In the genomic region with DNA sequence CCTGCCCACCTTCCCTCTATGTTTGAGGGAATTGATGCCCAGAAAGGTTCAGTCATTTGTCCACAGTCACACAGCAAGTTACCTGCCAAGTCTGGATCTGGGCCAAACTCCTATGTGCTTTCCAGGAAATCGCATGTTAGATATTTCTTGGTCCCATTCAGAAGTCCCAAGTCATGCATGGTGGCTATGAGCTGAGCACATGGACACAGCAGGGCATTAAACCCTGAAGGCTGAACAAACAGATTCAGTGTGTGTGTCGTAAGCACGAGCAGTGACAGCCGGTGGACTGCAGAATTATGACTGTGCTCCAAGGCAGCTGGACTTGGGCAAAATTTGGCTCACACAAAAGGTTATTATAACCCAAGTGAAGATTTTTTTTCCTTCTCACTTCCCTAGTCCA, we compare ENCODE assay signal across 10 cellular contexts. TPM values are rescaled to one million over a fixed set of nuclear protein-coding genes. Genes with fewer than 3 reads are reported as not detected.
DNase-seq lines count a peak whose midpoint lies in the region; ATAC-seq, FAIRE-seq and TF ChIP-seq lines count a peak whose summit lies in the region.
"Had no signal": no experiment of that assay in that cellular context is flagged by ENCODE, and none has a peak within 500 bp of the region (broad histone marks: within the 10 kb centered on the region; RNA-seq: fewer than 3 reads in every experiment).

No MANE protein-coding gene starts in this region.

- TF ChIP-seq POLR2A in A549 (IDR thresholded peaks at IDR 0.05; ENCODE audit: low read length): no peak
- no peak for TF ChIP-seq POLR2A in HepG2 (IDR thresholded peaks at IDR 0.05; ENCODE audit: insufficient read depth in 1 of 2, low read depth in 2 of 2, low read length in 2 of 2)

- ATAC-seq in A549 (peak; percentile 73 to 86), HepG2 (peak; percentile 76), GM21381 (IDR thresholded peaks at IDR 0.05; ENCODE audit: unreplicated experiment) (no peak), GM18858 (IDR thresholded peaks at IDR 0.05; ENCODE audit: unreplicated experiment) (no peak)

- H3K36me3 ChIP-seq in HepG2 (replicated peaks in 1 of 2; ENCODE audit: control insufficient read depth in 1 of 2, insufficient read depth in 2 of 2, low read length in 2 of 2): no peaks in the 10 kb centered on the region

- H3K4me2 ChIP-seq in A549 (peak overlapping the region; percentile 34), HepG2 (ENCODE audit: low read depth, low read length) (no peak overlapping the region)

- H3K79me2 ChIP-seq in HepG2 (ENCODE audit: insufficient read depth, low read length): no peaks in the 10 kb centered on the region

- TF ChIP-seq CTCF in A549 (IDR thresholded peaks at IDR 0.05) (no peak), HepG2 (CRISPR knock-in tag; IDR thresholded peaks at IDR 0.05) (no peak)

- H4K20me1 ChIP-seq in HepG2 (ENCODE audit: insufficient read depth, low read length): no peaks in the 10 kb centered on the region

- WGBS in A549 (ENCODE audit: missing lambda C conversion rate): 27% methylated on average over 4 of the region's 4 CpGs
- 0% methylated on average over 4 of the region's 4 CpGs for WGBS in HepG2 (ENCODE audit: low lambda C conversion rate)

- in situ Hi-C loops in HepG2 (cut with HindIII; ENCODE audit: extremely low pct_ligation_motif_present, low pct_unique_long_range_greater_than_20kb): no loop called here

- peaks cover 5 to 24% of the 10 kb centered on the region in 2 experiments; a peak in 3 of 5 replicates for H3K27me3 ChIP-seq in HepG2 (ENCODE audit: control insufficient read depth in 1 of 2, insufficient read depth in 2 of 2, low read length in 2 of 2)

- CTCF ChIA-PET in A549 (lab: Yijun Ruan, JAX) (interaction anchor here (1.3 to 1.4 kb wide), 2 partner anchors 9 to 70 kb away, joined by 3 to 4 read pairs; no protein-coding TSS in a partner anchor), HepG2 (lab: Yijun Ruan, JAX; ENCODE audit: low intra/inter-chr PET ratio, low total read pairs) (no interaction called here)

- H3K9me3 ChIP-seq in A549 (no peaks in the 10 kb centered on the region), HepG2 (ENCODE audit: low read length) (no peaks in the 10 kb centered on the region)

- H3K4me1 ChIP-seq in A549 (peaks cover 14% of the 10 kb centered on the region), HepG2 (ENCODE audit: insufficient read depth, low read length) (peaks cover 11% of the 10 kb centered on the region)

- no peak for TF ChIP-seq RAD21 in A549 (conservative IDR thresholded peaks at IDR 0.05 in 1 of 2, IDR thresholded peaks at IDR 0.05 in 1 of 2)
- TF ChIP-seq RAD21 in Ishikawa (IDR thresholded peaks at IDR 0.05; ENCODE audit: low read depth): no peak
- TF ChIP-seq RAD21 in HepG2 (CRISPR knock-in tag; IDR thresholded peaks at IDR 0.05): no peak

- H3K27ac ChIP-seq in A549: peak overlapping the region; percentile 18 to 32; a peak in 4 of 6 replicates
- no peak overlapping the region for H3K27ac ChIP-seq in HepG2 (ENCODE audit: extremely low read length, insufficient read depth, low read length)

- H3K4me3 ChIP-seq in A549 (no peak overlapping the region), HepG2 (replicated peaks in 1 of 3; ENCODE audit: insufficient read depth in 1 of 3, low read depth in 2 of 3, low read length in 3 of 3) (no peak overlapping the region)

- no peak overlapping the region for H3K9ac ChIP-seq in HepG2 (ENCODE audit: insufficient read depth, low read depth, low read length)

- DNase-seq in A549 (ENCODE audit: low read depth in 1 of 2, low spot score in 1 of 2) (peak in 1 of 2 experiments; percentile 70), amniotic stem cell (lab: John Stamatoyannopoulos, UW) (peak; percentile 34), HepG2 (ENCODE audit: low spot score) (peak; percentile 44), NCI-H2171 treated with DMSO at 0.1 percent for 48 hours (lab: John Stamatoyannopoulos, UW) (no peak)
- DNase-seq in activated CD4-positive, alpha-beta T cell treated with anti-CD3 and anti-CD28 coated beads for 48 hours: no peak
- DNase-seq: CD4-positive, alpha-beta memory T cell; NCI-H187 treated with DMSO at 0.1 percent for 48 hours had no signal

- H2AFZ ChIP-seq in HepG2 (ENCODE audit: low read length): no peak overlapping the region

- POLR2A ChIA-PET in A549 (lab: Yijun Ruan, JAX) (interaction anchor here (1.6 kb wide), 1 partner anchor 11 kb away, joined by 10 read pairs; a partner anchor contains a TSS), HepG2 (lab: Yijun Ruan, JAX) (interaction anchor here (0.9 kb wide), 1 partner anchor 11 kb away, joined by 3 read pairs; a partner anchor contains a TSS)

- intact Hi-C loops in HepG2 (cut with micrococcal nuclease; ENCODE audit: unreplicated experiment): no loop called here

- FAIRE-seq in A549 (lab: Jason Lieb, UNC) (no peak), HepG2 (lab: Jason Lieb, UNC) (no peak)

- TF ChIP-seq EP300 in A549 (IDR thresholded peaks at IDR 0.05): no peak
- TF ChIP-seq EP300 in Ishikawa (IDR thresholded peaks at IDR 0.05; ENCODE audit: borderline replicate concordance): no peak
- no peak for TF ChIP-seq EP300 in HepG2 (IDR thresholded peaks at IDR 0.05; ENCODE audit: low read depth in 2 of 2, low read length in 2 of 2)
- no peak for TF ChIP-seq EP300 in HepG2 (CRISPR knock-in tag; IDR thresholded peaks at IDR 0.05; ENCODE audit: borderline replicate concordance)

- no TSS peak for BruUV-seq in HepG2 (replicated peaks; lab: Mats Ljungman, UMichigan)

TF ChIP-seq in A549, 52 proteins besides CTCF, POLR2A, EP300 and RAD21 (continues in another document):
- TF ChIP-seq, protein P1, sequence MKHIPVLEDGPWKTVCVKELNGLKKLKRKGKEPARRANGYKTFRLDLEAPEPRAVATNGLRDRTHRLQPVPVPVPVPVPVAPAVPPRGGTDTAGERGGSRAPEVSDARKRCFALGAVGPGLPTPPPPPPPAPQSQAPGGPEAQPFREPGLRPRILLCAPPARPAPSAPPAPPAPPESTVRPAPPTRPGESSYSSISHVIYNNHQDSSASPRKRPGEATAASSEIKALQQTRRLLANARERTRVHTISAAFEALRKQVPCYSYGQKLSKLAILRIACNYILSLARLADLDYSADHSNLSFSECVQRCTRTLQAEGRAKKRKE (CRISPR knock-in tag; IDR thresholded peaks at IDR 0.05; ENCODE audit: low read depth): no peak
- TF ChIP-seq HEYL (CRISPR knock-in tag; IDR thresholded peaks at IDR 0.05) (no peak), KDM1A (IDR thresholded peaks at IDR 0.05; ENCODE audit: low read depth) (no peak)

TF ChIP-seq in Ishikawa, 13 proteins besides CTCF, POLR2A, EP300 and RAD21:
- TF ChIP-seq CEBPB (IDR thresholded peaks at IDR 0.05) (0 out of 2 replicates have a peak, but pooled peaks have one; percentile 13), NFIC (IDR thresholded peaks at IDR 0.05) (0 out of 2 replicates have a peak, but pooled peaks have one; percentile 14), FOXM1 (IDR thresholded peaks at IDR 0.05; ENCODE audit: borderline replicate concordance, low read depth) (no peak)
TF ChIP-seq in Ishikawa: peak in this region for 2.

TF ChIP-seq in HepG2, 621 proteins besides CTCF, POLR2A, EP300 and RAD21 (continues in another document):
- TF ChIP-seq ZMYM4 (CRISPR knock-in tag; IDR thresholded peaks at IDR 0.05) (no peak), KDM1A (CRISPR knock-in tag; IDR thresholded peaks at IDR 0.05) (0 out of 2 replicates have a peak, but pooled peaks have one; percentile 18), BCL6 (CRISPR knock-in tag; IDR thresholded peaks at IDR 0.05) (peak; percentile 85), CEBPB (IDR thresholded peaks at IDR 0.05; ENCODE audit: borderline replicate concordance, low read depth, low read length) (peak; percentile 83), PTBP1 (IDR thresholded peaks at IDR 0.05; ENCODE audit: low read depth, low read length, poor library complexity, severe bottlenecking) (no peak), SAP130 (CRISPR knock-in tag; IDR thresholded peaks at IDR 0.05; ENCODE audit: low read depth) (peak; percentile 38; the same call in 1 of the 2 replicates), SP1 (IDR thresholded peaks at IDR 0.05) (no peak), SP1 (CRISPR knock-in tag; IDR thresholded peaks at IDR 0.05) (no peak), ZNF230 (CRISPR knock-in tag; IDR thresholded peaks at IDR 0.05) (no peak), GATAD2A (CRISPR knock-in tag; IDR thresholded peaks at IDR 0.05) (peak; percentile 31; the same call in 1 of the 2 replicates)
- TF ChIP-seq, protein P2, sequence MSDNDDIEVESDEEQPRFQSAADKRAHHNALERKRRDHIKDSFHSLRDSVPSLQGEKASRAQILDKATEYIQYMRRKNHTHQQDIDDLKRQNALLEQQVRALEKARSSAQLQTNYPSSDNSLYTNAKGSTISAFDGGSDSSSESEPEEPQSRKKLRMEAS (IDR thresholded peaks at IDR 0.05): peak; percentile 43; the same call in 1 of the 2 replicates

RNA-seq across cellular contexts. Expression of a gene that starts 11.4 kb away (rescaled TPM):
- polyA plus RNA-seq in A549 (2011; rRNA removed): 73.3 and 76.2 TPM in 2 replicates
- polyA plus RNA-seq in A549 (2012; cell fraction: cytosol; rRNA removed): 39.4 and 55.1 TPM in 2 replicates
- 144 and 151 TPM in 2 replicates for polyA plus RNA-seq in A549 (2012; cell fraction: nucleus; rRNA removed)
- polyA plus RNA-seq in A549 (2017; fragmentation: RNase III; extraction: RNeasy Plus Mini Kit Qiagen cat#74134 plus additional on column Dnase treatment): 66.2 to 73.8 TPM (median 66.5 TPM) in 3 replicates
- polyA minus RNA-seq in A549 (2011; rRNA and poly(A)+ RNA removed): 141 and 148 TPM in 2 replicates
- 10.7 and 20.7 TPM in 2 replicates for total RNA-seq in HepG2 (2016; rRNA removed; fragmentation: Illumina TruSeq; extraction: Trizol)
- total RNA-seq in HepG2 (2016; cell fraction: cytosol; rRNA removed; fragmentation: Illumina TruSeq; extraction: Trizol; ENCODE audit: low read depth): 8.8 and 11.0 TPM in 2 replicates
- 8.8 and 20.3 TPM in 2 replicates for total RNA-seq in HepG2 (2016; cell fraction: insoluble cytoplasmic fraction; rRNA removed; fragmentation: Illumina TruSeq; extraction: Trizol)
- 5.1 and 5.2 TPM in 2 replicates for total RNA-seq in HepG2 (2016; cell fraction: membrane; rRNA removed; fragmentation: Illumina TruSeq; extraction: Trizol)
- 25.9 and 32.4 TPM in 2 replicates for total RNA-seq in HepG2 (2016; cell fraction: nucleus; rRNA removed; fragmentation: Illumina TruSeq; extraction: Trizol)
- polyA plus RNA-seq in HepG2 (2011; rRNA removed): 14.1 and 15.4 TPM in 2 replicates
- 8.6 and 9.7 TPM in 2 replicates for polyA plus RNA-seq in HepG2 (2011; cell fraction: cytosol; rRNA removed)
- 33.2 and 41.8 TPM in 2 replicates for polyA plus RNA-seq in HepG2 (2011; cell fraction: nucleus; rRNA removed)
- polyA plus RNA-seq in HepG2 (2012): 10.9 and 13.7 TPM in 2 replicates
- polyA plus RNA-seq in HepG2 (2016; cell fraction: cytosol; fragmentation: Illumina TruSeq; extraction: Trizol; ENCODE audit: low read depth): 0.76 and 1.2 TPM in 2 replicates
- polyA plus RNA-seq in HepG2 (2016; cell fraction: insoluble cytoplasmic fraction; fragmentation: Illumina TruSeq; extraction: Trizol; ENCODE audit: low read depth): 5.9 and 6.8 TPM in 2 replicates
- 1.5 and 1.7 TPM in 2 replicates for polyA plus RNA-seq in HepG2 (2016; cell fraction: membrane; fragmentation: Illumina TruSeq; extraction: Trizol; ENCODE audit: low read depth)
- polyA plus RNA-seq in HepG2 (2016; cell fraction: nucleus; fragmentation: Illumina TruSeq; extraction: Trizol; ENCODE audit: insufficient read depth, low read depth): 35.4 and 36.8 TPM in 2 replicates
- 52.1 and 83.7 TPM in 2 replicates for polyA minus RNA-seq in HepG2 (2011; rRNA and poly(A)+ RNA removed; ENCODE audit: low replicate concordance)
- polyA minus RNA-seq in HepG2 (2011; cell fraction: cytosol; rRNA and poly(A)+ RNA removed): 14.3 and 18.8 TPM in 2 replicates
- polyA minus RNA-seq in HepG2 (2011; cell fraction: nucleus; rRNA and poly(A)+ RNA removed): 28.2 and 33.0 TPM in 2 replicates

Comparison
In these comparisons a context has a peak if more than half of its experiments do, and no peak if none do; other contexts are left out.
1. ATAC-seq: peak in A549 (2 of 2) and HepG2 (single experiment); none in GM21381 (single experiment) and GM18858 (single experiment).
2. DNase-seq: peak in amniotic stem cell (single experiment) and HepG2 (single experiment); none in activated CD4-positive, alpha-beta T cell treated with anti-CD3 and anti-CD28 coated beads for 48 hours (single experiment) and NCI-H2171 treated with DMSO at 0.1 percent for 48 hours (single experiment).